In the genomic region with DNA sequence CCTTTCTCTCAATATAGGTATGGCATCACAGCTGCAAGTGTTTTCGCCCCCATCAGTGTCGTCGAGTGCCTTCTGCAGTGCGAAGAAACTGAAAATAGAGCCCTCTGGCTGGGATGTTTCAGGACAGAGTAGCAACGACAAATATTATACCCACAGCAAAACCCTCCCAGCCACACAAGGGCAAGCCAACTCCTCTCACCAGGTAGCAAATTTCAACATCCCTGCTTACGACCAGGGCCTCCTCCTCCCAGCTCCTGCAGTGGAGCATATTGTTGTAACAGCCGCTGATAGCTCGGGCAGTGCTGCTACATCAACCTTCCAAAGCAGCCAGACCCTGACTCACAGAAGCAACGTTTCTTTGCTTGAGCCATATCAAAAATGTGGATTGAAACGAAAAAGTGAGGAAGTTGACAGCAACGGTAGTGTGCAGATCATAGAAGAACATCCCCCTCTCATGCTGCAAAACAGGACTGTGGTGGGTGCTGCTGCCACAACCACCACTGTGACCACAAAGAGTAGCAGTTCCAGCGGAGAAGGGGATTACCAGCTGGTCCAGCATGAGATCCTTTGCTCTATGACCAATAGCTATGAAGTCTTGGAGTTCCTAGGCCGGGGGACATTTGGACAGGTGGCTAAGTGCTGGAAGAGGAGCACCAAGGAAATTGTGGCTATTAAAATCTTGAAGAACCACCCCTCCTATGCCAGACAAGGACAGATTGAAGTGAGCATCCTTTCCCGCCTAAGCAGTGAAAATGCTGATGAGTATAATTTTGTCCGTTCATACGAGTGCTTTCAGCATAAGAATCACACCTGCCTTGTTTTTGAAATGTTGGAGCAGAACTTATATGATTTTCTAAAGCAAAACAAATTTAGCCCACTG, we compare ENCODE assay signal across 10 cellular contexts. TPM values are rescaled to one million over a fixed set of nuclear protein-coding genes. Genes with fewer than 3 reads are reported as not detected.
DNase-seq lines count a peak whose midpoint lies in the region; ATAC-seq, FAIRE-seq and TF ChIP-seq lines count a peak whose summit lies in the region.
"Had no signal": no experiment of that assay in that cellular context is flagged by ENCODE, and none has a peak within 500 bp of the region (broad histone marks: within the 10 kb centered on the region; RNA-seq: fewer than 3 reads in every experiment).

No MANE protein-coding gene starts in this region.

- intact Hi-C loops in uterus (cut with DNase I; ENCODE audit: low total_unique reads), result no loop called here

- H3K36me3 ChIP-seq in skeletal muscle tissue (ENCODE audit: control insufficient read depth in 3 of 3, insufficient read depth in 3 of 3, low read length in 3 of 3), result peaks cover 7 to 15% (median 8%) of the 10 kb centered on the region in 3 donors
- H3K36me3 ChIP-seq in uterus, result no peaks in the 10 kb centered on the region

- H3K4me3 ChIP-seq in Jurkat, Clone E6-1 (ENCODE audit: low read length), result peak overlapping the region; percentile 31
- no peak overlapping the region for H3K4me3 ChIP-seq in skeletal muscle tissue (ENCODE audit: low read length in 3 of 3)
- H3K4me3 ChIP-seq in uterus, result no peak overlapping the region

- DNase-seq in Jurkat, Clone E6-1 (ENCODE audit: low read depth, low spot score), result peak; percentile 58
- DNase-seq in activated T-cell treated with anti-CD3 and anti-CD28 coated beads, Interleukin-2, amount 50 U/mL, for 48 hours, result peak; percentile 63 to 69
- DNase-seq in H54 (ENCODE audit: insufficient read length, low spot score), result no peak
- no peak for DNase-seq in uterus
- no peak for DNase-seq in germinal center (ENCODE audit: low spot score)
- no peak for DNase-seq in epidermal melanocyte (ENCODE audit: insufficient read length, low spot score)
- DNase-seq: NK-92 treated with Interleukin-12 subunit alpha and Interleukin-12 subunit beta, amount 100 ng/mL, for 24 hours had no signal

- H3K27me3 ChIP-seq in skeletal muscle tissue (ENCODE audit: control insufficient read depth in 3 of 3, insufficient read depth in 3 of 3, low read length in 3 of 3) (no peaks in the 10 kb centered on the region), uterus (no peaks in the 10 kb centered on the region)

- FAIRE-seq in H54 (lab: Jason Lieb, UNC), result no peak

- TF ChIP-seq CTCF in uterus (IDR thresholded peaks at IDR 0.05), result no peak

- H3K9ac ChIP-seq in skeletal muscle tissue (ENCODE audit: low read depth in 1 of 3, low read length in 3 of 3), result peak overlapping the region in 2 of 3 donors; percentile 51 to 60
- H3K9ac ChIP-seq: parathyroid adenoma had no signal

- peaks cover 18 to 21% (median 20%) of the 10 kb centered on the region in 3 donors for H3K4me1 ChIP-seq in skeletal muscle tissue (ENCODE audit: control insufficient read depth in 3 of 3, insufficient read depth in 3 of 3, low read length in 3 of 3)
- no peaks in the 10 kb centered on the region for H3K4me1 ChIP-seq in uterus
- H3K4me1 ChIP-seq: parathyroid adenoma had no signal

- H3K9me3 ChIP-seq in skeletal muscle tissue (ENCODE audit: control insufficient read depth in 3 of 3, low read length in 3 of 3) (no peaks in the 10 kb centered on the region), uterus (no peaks in the 10 kb centered on the region)

- H3K27ac ChIP-seq in skeletal muscle tissue (ENCODE audit: low read depth, low read length) (peak overlapping the region; percentile 80), uterus (no peak overlapping the region)
- H3K27ac ChIP-seq: parathyroid adenoma had no signal

- TF ChIP-seq POLR2A in H54 (IDR thresholded peaks at IDR 0.05; ENCODE audit: low read depth, low read length), result no peak
- TF ChIP-seq POLR2A in uterus (IDR thresholded peaks at IDR 0.05), result no peak

- ATAC-seq in GM18907 (IDR thresholded peaks at IDR 0.05; ENCODE audit: unreplicated experiment), result peak; percentile 75

RNA-seq across cellular contexts. Expression of a gene that starts 11.5 kb away (rescaled TPM):
- polyA plus RNA-seq in Jurkat, Clone E6-1 (2012; ENCODE audit: insufficient read depth, insufficient read length), result 28.6 TPM
- total RNA-seq in skeletal muscle tissue (28.2 TPM), uterus (10 to 100 TPM; 21.5 to 92.7 (median 39.7) TPM)

RNA-seq across cellular contexts. Expression of a gene that starts 35.5 kb away (rescaled TPM):
- 20.4 TPM for polyA plus RNA-seq in Jurkat, Clone E6-1 (2012; ENCODE audit: insufficient read depth, insufficient read length)
- total RNA-seq in skeletal muscle tissue (3.7 TPM), uterus (1 to 10 TPM; 1.5 to 7.2 (median 3.9) TPM)

RNA-seq across cellular contexts. Expression of a gene that starts 36.0 kb away (rescaled TPM):
- 55.8 TPM for polyA plus RNA-seq in Jurkat, Clone E6-1 (2012; ENCODE audit: insufficient read depth, insufficient read length)
- total RNA-seq in skeletal muscle tissue (16.7 TPM), uterus (10 to 100 TPM in 3 of 4 donors, 1 to 10 TPM in 1; 2.8 to 47.8 (median 18.5) TPM)

RNA-seq across cellular contexts. Expression of a gene that starts 38.7 kb away (rescaled TPM):
- polyA plus RNA-seq in Jurkat, Clone E6-1 (2012; ENCODE audit: insufficient read depth, insufficient read length), result not detected
- total RNA-seq in skeletal muscle tissue, result 86.1 TPM
- total RNA-seq in uterus, result 100 to 1,000 TPM in 2 of 4 donors, 10 to 100 TPM in 2; 86.6 to 302 (median 122) TPM

RNA-seq across cellular contexts. Expression of a gene that starts 53.2 kb away (rescaled TPM):
- polyA plus RNA-seq in Jurkat, Clone E6-1 (2012; ENCODE audit: insufficient read depth, insufficient read length), result not detected
- total RNA-seq in skeletal muscle tissue, result under 0.01 TPM
- total RNA-seq in uterus, result 1 to 10 TPM in 2 of 4 donors, not detected in 2; 1.4 to 3.1 TPM

Comparison
In these comparisons a context has a peak if more than half of its experiments do, and no peak if none do; other contexts are left out.
1. DNase-seq: peak in Jurkat, Clone E6-1 (single experiment) and activated T-cell treated with anti-CD3 and anti-CD28 coated beads, Interleukin-2, amount 50 U/mL, for 48 hours (2 of 2); none in H54 (single experiment), uterus (0 of 2), germinal center (single experiment) and epidermal melanocyte (single experiment).